8 cellular contexts compared by ENCODE assay signal in genomic region chr3:40191850-40192448, GRCh38.
DNase-seq lines count a peak whose midpoint lies in the region; ATAC-seq and TF ChIP-seq lines count a peak whose summit lies in the region.

No MANE protein-coding gene starts in this region.

- H3K9me3 ChIP-seq in adipocyte (ENCODE audit: control insufficient read depth, low read length) (no peaks in the 10 kb centered on the region), gastrocnemius medialis (no peaks in the 10 kb centered on the region)

- intact Hi-C loops in left cardiac atrium (cut with DNase I): loop anchor here (1.0 to 10.0 kb wide), 3 partner anchors 125 to 263 kb away; partner anchors contain the start of gene RPL14 (in 1 of the 2)
- intact Hi-C loops in gastrocnemius medialis (cut with DNase I; ENCODE audit: low total_unique reads): loop anchor here (1.0 kb wide), 1 partner anchor 125 kb away; no protein-coding TSS in a partner anchor

- POLR2A ChIA-PET in AG04449 (lab: Yijun Ruan, JAX): interaction anchor here (0.6 to 1.7 kb wide), 3 partner anchors 117 to 314 kb away, joined by 4 read pairs; partner anchors contain the start of genes EIF1B and ZNF620

- TF ChIP-seq POLR2A in gastrocnemius medialis (IDR thresholded peaks at IDR 0.05): no peak

- in situ Hi-C loops in GM13976 (cut with MboI; ENCODE audit: low sequenced_read_pairs, unreplicated experiment): loop anchor here (5.0 kb wide), 1 partner anchor 125 kb away; no protein-coding TSS in a partner anchor
- in situ Hi-C loops in gastrocnemius medialis (cut with MboI; ENCODE audit: low sequenced_read_pairs in 4 of 4): loop anchor here (5.0 to 25.0 kb wide), 2 partner anchors 125 to 480 kb away; no protein-coding TSS in a partner anchor

- no peak overlapping the region for H3K4me3 ChIP-seq in AG04449 (ENCODE audit: low read depth, low read length)
- H3K4me3 ChIP-seq in adipocyte (ENCODE audit: low read length): no peak overlapping the region
- no peak overlapping the region for H3K4me3 ChIP-seq in gastrocnemius medialis

- peak; percentile 55 for ATAC-seq in HG03521 (IDR thresholded peaks at IDR 0.05; ENCODE audit: unreplicated experiment)
- ATAC-seq in left cardiac atrium: peak; percentile 64
- ATAC-seq in gastrocnemius medialis: peak; percentile 34 to 70

- no peak for DNase-seq in AG04449 (ENCODE audit: low read depth, low spot score)
- peak; percentile 71 for DNase-seq in GM13976 (ENCODE audit: low spot score)
- peak; percentile 50 for DNase-seq in SKM-1 treated with dmso at 0.1 percent for 144 hours (lab: John Stamatoyannopoulos, UW; ENCODE audit: unreplicated experiment)
- DNase-seq in adipocyte (ENCODE audit: low read depth): peak; percentile 82
- DNase-seq in left cardiac atrium: peak; percentile 51
- no peak for DNase-seq in gastrocnemius medialis
- DNase-seq in mesenteric fat pad (ENCODE audit: low spot score): no peak

- TF ChIP-seq CTCF in AG04449 (IDR thresholded peaks at IDR 0.05; ENCODE audit: insufficient read depth, low read length, missing control alignments) (peak; percentile 81), GM13976 (IDR thresholded peaks at IDR 0.05; ENCODE audit: borderline replicate concordance, control extremely low read depth, extremely low read depth, insufficient read depth, missing control alignments) (peak; percentile 75), gastrocnemius medialis (IDR thresholded peaks at IDR 0.05 in 4 of 5, conservative IDR thresholded peaks at IDR 0.05 in 1 of 5) (peak; percentile 71 to 91 (median 76))

- no peak overlapping the region for H3K9ac ChIP-seq in adipocyte (ENCODE audit: low read length)

- H3K4me1 ChIP-seq in adipocyte (ENCODE audit: control insufficient read depth, insufficient read depth, low read length): no peaks in the 10 kb centered on the region
- H3K4me1 ChIP-seq in gastrocnemius medialis: peaks cover 3 to 4% of the 10 kb centered on the region in 2 donors

- H3K36me3 ChIP-seq in adipocyte (ENCODE audit: control insufficient read depth, insufficient read depth, low read length, severe bottlenecking): no peaks in the 10 kb centered on the region
- no peaks in the 10 kb centered on the region for H3K36me3 ChIP-seq in gastrocnemius medialis

- H3K27me3 ChIP-seq in adipocyte (replicated peaks; ENCODE audit: control insufficient read depth, insufficient read depth, low read length) (no peaks in the 10 kb centered on the region), gastrocnemius medialis (no peaks in the 10 kb centered on the region)

- no peak overlapping the region for H3K27ac ChIP-seq in gastrocnemius medialis

- CTCF ChIA-PET in AG04449 (lab: Yijun Ruan, JAX): interaction anchor here (0.7 to 13.4 kb wide), 27 partner anchors 8 to 651 kb away, joined by 3 to 455 read pairs (median 3); partner anchors contain the start of gene EIF1B

Comparison
In these comparisons a context has a peak if more than half of its experiments do, and no peak if none do; other contexts are left out.
1. DNase-seq: peak in GM13976 (single experiment), SKM-1 treated with dmso at 0.1 percent for 144 hours (single experiment), adipocyte (single experiment) and left cardiac atrium (single experiment); none in AG04449 (single experiment), gastrocnemius medialis (0 of 2) and mesenteric fat pad (single experiment).
2. Peak in every context shown above with its lines, with median percentiles within 50 percentile points of each other: CTCF ChIP-seq and ATAC-seq.